ENCODE assay signal across 6 cellular contexts in genomic region chr2:41395692-41396091, GRCh38.
"Had no signal": no experiment of that assay in that cellular context is flagged by ENCODE, and none has a peak within 500 bp of the region (broad histone marks: within the 10 kb centered on the region; RNA-seq: fewer than 3 reads in every experiment).

No MANE protein-coding gene starts in this region.

- H3K27ac ChIP-seq: HL-60, KMS-11 had no signal

- DNase-seq: IMR-90, KBM-7, KG1 had no signal

- H3K9ac ChIP-seq: KMS-11 had no signal

- FAIRE-seq: HTR-8/SVneo had no signal

- H3K4me2 ChIP-seq: KMS-11 had no signal
